8 cellular contexts compared by ENCODE assay signal in genomic region chr12:109310247-109311125, GRCh38. TPM values are rescaled to one million over a fixed set of nuclear protein-coding genes. Genes with fewer than 3 reads are reported as not detected.
A peak's percentile ranks its signal among the peaks of the same experiment; 100 is the strongest.
DNase-seq lines count a peak whose midpoint lies in the region; ATAC-seq and TF ChIP-seq lines count a peak whose summit lies in the region.

No MANE protein-coding gene starts in this region.

- H3K27me3 ChIP-seq in A673 (replicated peaks; ENCODE audit: insufficient read depth, low read depth, low read length, poor library complexity) (peaks cover 48% of the 10 kb centered on the region), RWPE2 (ENCODE audit: insufficient read depth, poor library complexity, severe bottlenecking) (peaks cover 78% of the 10 kb centered on the region), right atrium auricular region (peaks cover 0 to 10% of the 10 kb centered on the region in 2 donors)

- no TSS peak for BruUV-seq in A673 (replicated peaks; lab: Mats Ljungman, UMichigan)

- CTCF ChIA-PET in A673 (lab: Charles Lee) (no interaction called here), HEK293T (lab: Yijun Ruan, JAX) (no interaction called here)

- H3K4me3 ChIP-seq in A673 (ENCODE audit: low read depth, low read length, poor library complexity, severe bottlenecking) = peak overlapping the region; percentile 42
- H3K4me3 ChIP-seq in RWPE2 (ENCODE audit: severe bottlenecking) = peak overlapping the region; percentile 37
- H3K4me3 ChIP-seq in right atrium auricular region = peak overlapping the region; percentile 10 to 47
- H3K4me3 ChIP-seq in skin epidermis = peak overlapping the region in 5 of 7 experiments; percentile 4 to 42 (median 21)

- peak; percentile 38; the same call in 1 of the 3 replicates for ATAC-seq in RWPE2 (ENCODE audit: low read depth)
- ATAC-seq in HG03457 (IDR thresholded peaks at IDR 0.05; ENCODE audit: unreplicated experiment) = no peak

- no peaks in the 10 kb centered on the region for H3K36me3 ChIP-seq in A673 (ENCODE audit: insufficient read depth, low read length, poor library complexity, severe bottlenecking)
- no peaks in the 10 kb centered on the region for H3K36me3 ChIP-seq in RWPE2 (ENCODE audit: low read depth)
- H3K36me3 ChIP-seq in right atrium auricular region = no peaks in the 10 kb centered on the region

- POLR2A ChIA-PET in A673 (lab: Charles Lee; ENCODE audit: low non-redundant PET) = no interaction called here
- POLR2A ChIA-PET in HEK293T (lab: Yijun Ruan, JAX) = interaction anchor here (1.6 kb wide), 1 partner anchor 21 kb away, joined by 4 read pairs; no protein-coding TSS in a partner anchor

- DNase-seq in A673 (ENCODE audit: low spot score) (no peak), HEK293T (ENCODE audit: extremely low spot score) (no peak), RWPE2 (ENCODE audit: low spot score) (no peak), right atrium auricular region (ENCODE audit: low spot score) (no peak), superior temporal gyrus (ENCODE audit: extremely low spot score) (no peak), germinal center (ENCODE audit: low spot score) (no peak)

- no peak for TF ChIP-seq CTCF in A673 (conservative IDR thresholded peaks at IDR 0.05; ENCODE audit: low read depth, low read length)
- no peak for TF ChIP-seq CTCF in RWPE2 (IDR thresholded peaks at IDR 0.05; ENCODE audit: poor library complexity, severe bottlenecking)
- no peak for TF ChIP-seq CTCF in right atrium auricular region (IDR thresholded peaks at IDR 0.05)

- H3K9me3 ChIP-seq in A673 (ENCODE audit: low read depth, low read length, poor library complexity, severe bottlenecking) (no peaks in the 10 kb centered on the region), RWPE2 (ENCODE audit: severe bottlenecking) (no peaks in the 10 kb centered on the region), right atrium auricular region (no peaks in the 10 kb centered on the region)

- peaks cover 6% of the 10 kb centered on the region for H3K4me1 ChIP-seq in A673 (ENCODE audit: insufficient read depth, low read length, poor library complexity, severe bottlenecking)
- H3K4me1 ChIP-seq in RWPE2 (ENCODE audit: insufficient read depth, poor library complexity, severe bottlenecking) = no peaks in the 10 kb centered on the region
- peaks cover 0 to 16% of the 10 kb centered on the region in 2 donors for H3K4me1 ChIP-seq in right atrium auricular region

- intact Hi-C loops in A673 (cut with micrococcal nuclease; ENCODE audit: unreplicated experiment) = no loop called here

- H3K27ac ChIP-seq in A673 (ENCODE audit: low read depth, low read length, poor library complexity, severe bottlenecking) = no peak overlapping the region
- H3K27ac ChIP-seq in RWPE2 (ENCODE audit: poor library complexity, severe bottlenecking) = no peak overlapping the region
- no peak overlapping the region for H3K27ac ChIP-seq in right atrium auricular region
- H3K27ac ChIP-seq in skin epidermis = no peak overlapping the region

TF ChIP-seq in HEK293T, 16 proteins besides CTCF, POLR2A, EP300 and RAD21:
- TF ChIP-seq ELF4 (IDR thresholded peaks at IDR 0.05) (no peak), NFRKB (IDR thresholded peaks at IDR 0.05) (no peak), SUZ12 (IDR thresholded peaks at IDR 0.05) (no peak), L3MBTL2 (conservative IDR thresholded peaks at IDR 0.05) (peak; percentile 93), BHLHE40 (IDR thresholded peaks at IDR 0.05; ENCODE audit: borderline replicate concordance) (no peak), FOXK2 (IDR thresholded peaks at IDR 0.05) (no peak), ARNT (IDR thresholded peaks at IDR 0.05) (no peak), FOXA1 (IDR thresholded peaks at IDR 0.05) (no peak), TARDBP (IDR thresholded peaks at IDR 0.05) (no peak)

RNA-seq across cellular contexts. Expression of gene FOXN4, which starts 1.4 kb away (rescaled TPM):
- not detected in 2 replicates for total RNA-seq in A673 (2021)
- total RNA-seq in right atrium auricular region = not detected

RNA-seq across cellular contexts. Expression of gene MYO1H, which starts 37.2 kb away (rescaled TPM):
- total RNA-seq in A673 (2021) = not detected in 2 replicates
- under 1 TPM; 0.16 to 0.63 TPM for total RNA-seq in right atrium auricular region
